Comparison of ENCODE assay signal across 14 cellular contexts in the genomic region with DNA sequence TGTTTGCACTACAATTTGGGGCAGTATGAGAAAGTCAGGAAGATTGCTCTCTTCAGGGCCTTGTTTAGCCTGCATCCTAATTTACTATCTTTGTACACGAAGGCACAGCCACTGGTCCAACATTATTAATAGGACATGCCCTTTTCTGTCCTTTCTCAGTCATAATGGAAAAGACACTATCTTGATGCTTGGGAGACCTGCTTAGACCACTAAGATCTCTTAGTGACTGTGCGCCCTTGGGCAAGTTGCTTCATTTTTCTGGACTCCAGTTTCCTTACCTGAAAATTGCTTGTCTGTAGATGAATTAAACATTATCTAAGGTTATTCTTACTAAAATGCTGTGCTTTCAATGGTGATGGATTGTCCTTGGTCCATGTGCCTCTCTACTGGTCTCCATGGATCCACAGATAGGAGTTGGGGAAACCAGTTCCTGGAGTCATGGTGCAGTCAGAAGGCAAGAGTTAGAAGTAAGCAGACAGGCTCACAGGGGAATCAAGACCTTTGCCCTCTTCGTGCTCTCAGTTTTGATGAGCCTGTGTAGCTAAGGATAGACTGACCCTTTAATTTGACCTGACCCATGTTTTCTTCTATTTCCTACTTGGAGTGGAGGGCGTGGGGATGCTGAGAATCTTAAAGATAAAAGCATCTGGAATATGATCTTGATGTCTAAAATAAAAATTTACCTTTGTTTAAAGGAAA.
DNase-seq lines count a peak whose midpoint lies in the region; ATAC-seq and TF ChIP-seq lines count a peak whose summit lies in the region.
"Had no signal": no experiment of that assay in that cellular context is flagged by ENCODE, and none has a peak within 500 bp of the region (broad histone marks: within the 10 kb centered on the region; RNA-seq: fewer than 3 reads in every experiment).

No MANE protein-coding gene starts in this region.

- H3K9ac ChIP-seq in mesenchymal stem cell (ENCODE audit: low read length) = no peak overlapping the region

- H2BK120ac ChIP-seq in mesenchymal stem cell (ENCODE audit: low read depth, low read length) = no peak overlapping the region

- H3K36me3 ChIP-seq in BE2C (no peaks in the 10 kb centered on the region), body of pancreas (replicated peaks in 1 of 2; ENCODE audit: insufficient read depth in 1 of 2, low read depth in 2 of 2) (no peaks in the 10 kb centered on the region), mesenchymal stem cell (ENCODE audit: control insufficient read depth in 1 of 2, insufficient read depth in 2 of 2, low read depth in 1 of 2, low read length in 2 of 2) (no peaks in the 10 kb centered on the region)
- H3K36me3 ChIP-seq: HAP-1 had no signal

- H3K14ac ChIP-seq in mesenchymal stem cell (ENCODE audit: low read length in 2 of 2) = no peak overlapping the region

- H2AFZ ChIP-seq in mesenchymal stem cell (ENCODE audit: low read depth, low read length) = no peak overlapping the region

- no peaks in the 10 kb centered on the region for H3K79me1 ChIP-seq in mesenchymal stem cell (replicated peaks; ENCODE audit: low read length, poor library complexity, severe bottlenecking)

- 72 to 75% methylated on average over 4 of the region's 4 CpGs for WGBS in body of pancreas, 2 donors
- WGBS in mesenchymal stem cell = 90% methylated on average over 2 of the region's 4 CpGs

- no peak overlapping the region for H2BK15ac ChIP-seq in mesenchymal stem cell (ENCODE audit: low read depth, poor library complexity, severe bottlenecking)

- H3K4me2 ChIP-seq in mesenchymal stem cell (ENCODE audit: low read length, poor library complexity, severe bottlenecking) = no peak overlapping the region
- H3K4me2 ChIP-seq: A549 had no signal

- no peak overlapping the region for H3K4ac ChIP-seq in mesenchymal stem cell (ENCODE audit: low read depth in 1 of 2, low read length in 2 of 2)

- H3K27ac Mint-ChIP-seq in stimulated activated memory B cell treated with anti-CD40 and anti-IgM and Interleukin-4, amounts not matched to agents 10 μg/mL and 1 μg/mL and 100 μg/mL, for 72 hours = no peak overlapping the region
- H3K27ac Mint-ChIP-seq in effector memory CD8-positive, alpha-beta T cell = no peak overlapping the region
- H3K27ac Mint-ChIP-seq in activated T-helper 17 cell treated with anti-CD3 and anti-CD28 coated beads, Interleukin-2, amount 50 U/mL, for 72 hours = no peak overlapping the region
- H3K27ac Mint-ChIP-seq: CD14-positive monocyte; CD8-positive, alpha-beta T cell had no signal

- intact Hi-C loops in body of pancreas (cut with DNase I) = no loop called here

- no peak overlapping the region for H3K23ac ChIP-seq in mesenchymal stem cell (ENCODE audit: low read length in 2 of 2)

- no peak for TF ChIP-seq CTCF in BE2C (IDR thresholded peaks at IDR 0.05; ENCODE audit: low read depth, low read length)
- no peak for TF ChIP-seq CTCF in body of pancreas (IDR thresholded peaks at IDR 0.05)

- no peak for ATAC-seq in body of pancreas
- no peak for ATAC-seq in stimulated activated memory B cell treated with anti-CD40 and anti-IgM and Interleukin-4, amounts not matched to agents 10 μg/mL and 1 μg/mL and 100 μg/mL, for 72 hours
- ATAC-seq in effector memory CD8-positive, alpha-beta T cell (replicated peaks) = no peak
- no peak for ATAC-seq in activated T-helper 17 cell treated with anti-CD3 and anti-CD28 coated beads, Interleukin-2, amount 50 U/mL, for 72 hours (replicated peaks)
- ATAC-seq: A549; CD8-positive, alpha-beta T cell had no signal

- peak overlapping the region in 3 of 4 donors; percentile 46 to 71 (median 58) for H3K27ac ChIP-seq in body of pancreas
- H3K27ac ChIP-seq in mesenchymal stem cell (ENCODE audit: low read length, poor library complexity, severe bottlenecking) = no peak overlapping the region
- H3K27ac ChIP-seq: A549 had no signal

- no peaks in the 10 kb centered on the region for H3K27me3 ChIP-seq in BE2C
- H3K27me3 ChIP-seq in body of pancreas = no peaks in the 10 kb centered on the region
- H3K27me3 ChIP-seq in mesenchymal stem cell (ENCODE audit: control insufficient read depth in 1 of 2, insufficient read depth in 1 of 2, low read length in 2 of 2) = no peaks in the 10 kb centered on the region

- no peaks in the 10 kb centered on the region for H3K36me3 Mint-ChIP-seq in stimulated activated memory B cell treated with anti-CD40 and anti-IgM and Interleukin-4, amounts not matched to agents 10 μg/mL and 1 μg/mL and 100 μg/mL, for 72 hours
- no peaks in the 10 kb centered on the region for H3K36me3 Mint-ChIP-seq in effector memory CD8-positive, alpha-beta T cell (ENCODE audit: insufficient read depth)
- no peaks in the 10 kb centered on the region for H3K36me3 Mint-ChIP-seq in activated T-helper 17 cell treated with anti-CD3 and anti-CD28 coated beads, Interleukin-2, amount 50 U/mL, for 72 hours (ENCODE audit: low read depth)
- H3K36me3 Mint-ChIP-seq: CD14-positive monocyte; CD8-positive, alpha-beta T cell had no signal

- H3K4me3 ChIP-seq in BE2C (ENCODE audit: low read depth, low read length) = no peak overlapping the region
- H3K4me3 ChIP-seq in body of pancreas = no peak overlapping the region
- H3K4me3 ChIP-seq in mesenchymal stem cell (ENCODE audit: insufficient read depth in 1 of 2, low read depth in 1 of 2, low read length in 2 of 2) = no peak overlapping the region
- H3K4me3 ChIP-seq: A549, HAP-1 had no signal

- peaks cover 11% of the 10 kb centered on the region for H3K9me3 Mint-ChIP-seq in stimulated activated memory B cell treated with anti-CD40 and anti-IgM and Interleukin-4, amounts not matched to agents 10 μg/mL and 1 μg/mL and 100 μg/mL, for 72 hours
- peaks cover 0 to 5% of the 10 kb centered on the region in 2 donors for H3K9me3 Mint-ChIP-seq in effector memory CD8-positive, alpha-beta T cell
- no peaks in the 10 kb centered on the region for H3K9me3 Mint-ChIP-seq in activated T-helper 17 cell treated with anti-CD3 and anti-CD28 coated beads, Interleukin-2, amount 50 U/mL, for 72 hours

- H3K27me3 Mint-ChIP-seq in stimulated activated memory B cell treated with anti-CD40 and anti-IgM and Interleukin-4, amounts not matched to agents 10 μg/mL and 1 μg/mL and 100 μg/mL, for 72 hours = no peaks in the 10 kb centered on the region
- peaks cover 11 to 22% of the 10 kb centered on the region in 2 donors for H3K27me3 Mint-ChIP-seq in effector memory CD8-positive, alpha-beta T cell
- H3K27me3 Mint-ChIP-seq in activated T-helper 17 cell treated with anti-CD3 and anti-CD28 coated beads, Interleukin-2, amount 50 U/mL, for 72 hours = no peaks in the 10 kb centered on the region

- H3K9me3 ChIP-seq in BE2C (no peaks in the 10 kb centered on the region), body of pancreas (no peaks in the 10 kb centered on the region), mesenchymal stem cell (ENCODE audit: control insufficient read depth, low read length) (no peaks in the 10 kb centered on the region)
- H3K9me3 ChIP-seq: A549, HAP-1 had no signal

- no peaks in the 10 kb centered on the region for H3K4me1 Mint-ChIP-seq in stimulated activated memory B cell treated with anti-CD40 and anti-IgM and Interleukin-4, amounts not matched to agents 10 μg/mL and 1 μg/mL and 100 μg/mL, for 72 hours
- no peaks in the 10 kb centered on the region for H3K4me1 Mint-ChIP-seq in effector memory CD8-positive, alpha-beta T cell (ENCODE audit: low read depth in 2 of 2)
- H3K4me1 Mint-ChIP-seq in activated T-helper 17 cell treated with anti-CD3 and anti-CD28 coated beads, Interleukin-2, amount 50 U/mL, for 72 hours = no peaks in the 10 kb centered on the region
- H3K4me1 Mint-ChIP-seq: CD14-positive monocyte had no signal

- H2AK5ac ChIP-seq in mesenchymal stem cell (ENCODE audit: low read length, severe bottlenecking) = no peak overlapping the region

- H4K91ac ChIP-seq in mesenchymal stem cell (ENCODE audit: low read length) = no peak overlapping the region

- H3K18ac ChIP-seq in mesenchymal stem cell (ENCODE audit: low read depth in 1 of 2, low read length in 2 of 2) = no peak overlapping the region

- no peak for TF ChIP-seq POLR2A in body of pancreas (IDR thresholded peaks at IDR 0.05)

- peak overlapping the region; percentile 57 for H4K8ac ChIP-seq in mesenchymal stem cell (ENCODE audit: low read length)

- DNase-seq in BE2C = peak; percentile 17
- peak; percentile 18 for DNase-seq in ELR (ENCODE audit: low read depth)
- no peak for DNase-seq in body of pancreas
- DNase-seq in mesenchymal stem cell = no peak
- DNase-seq in effector memory CD8-positive, alpha-beta T cell = no peak
- no peak for DNase-seq in DMS79 treated with DMSO at 0.1 percent for 48 hours (lab: John Stamatoyannopoulos, UW)
- DNase-seq: CD8-positive, alpha-beta T cell; COR-L47; DMS153 had no signal

- no peak overlapping the region for H3K4me3 Mint-ChIP-seq in stimulated activated memory B cell treated with anti-CD40 and anti-IgM and Interleukin-4, amounts not matched to agents 10 μg/mL and 1 μg/mL and 100 μg/mL, for 72 hours
- no peak overlapping the region for H3K4me3 Mint-ChIP-seq in effector memory CD8-positive, alpha-beta T cell
- H3K4me3 Mint-ChIP-seq in activated T-helper 17 cell treated with anti-CD3 and anti-CD28 coated beads, Interleukin-2, amount 50 U/mL, for 72 hours = no peak overlapping the region
- H3K4me3 Mint-ChIP-seq: CD14-positive monocyte; CD8-positive, alpha-beta T cell had no signal

- no peak overlapping the region for H2BK12ac ChIP-seq in mesenchymal stem cell (ENCODE audit: low read length in 2 of 2)

- H2BK5ac ChIP-seq in mesenchymal stem cell (ENCODE audit: low read depth, low read length, poor library complexity, severe bottlenecking) = no peak overlapping the region

- no peaks in the 10 kb centered on the region for H3K4me1 ChIP-seq in BE2C
- peaks cover 39% of the 10 kb centered on the region for H3K4me1 ChIP-seq in body of pancreas
- no peaks in the 10 kb centered on the region for H3K4me1 ChIP-seq in mesenchymal stem cell (ENCODE audit: control insufficient read depth, insufficient read depth, low read depth, low read length)
- H3K4me1 ChIP-seq: A549, HAP-1 had no signal

Comparison
In these comparisons a context has a peak if more than half of its experiments do, and no peak if none do; other contexts are left out.
1. DNase-seq: peak in BE2C (single experiment) and ELR (single experiment); none in body of pancreas (0 of 4), mesenchymal stem cell (single experiment), effector memory CD8-positive, alpha-beta T cell (0 of 3) and DMS79 treated with DMSO at 0.1 percent for 48 hours (single experiment).